In genomic region chr10:104080762-104081161, GRCh38 we compare ENCODE assay signal across 10 cellular contexts. TPM values are rescaled to one million over a fixed set of nuclear protein-coding genes. Genes with fewer than 3 reads are reported as not detected.
DNase-seq lines count a peak whose midpoint lies in the region; ATAC-seq and TF ChIP-seq lines count a peak whose summit lies in the region.
"Had no signal": no experiment of that assay in that cellular context is flagged by ENCODE, and none has a peak within 500 bp of the region (broad histone marks: within the 10 kb centered on the region; RNA-seq: fewer than 3 reads in every experiment).

No MANE protein-coding gene starts in this region.

- no peaks in the 10 kb centered on the region for H3K4me1 ChIP-seq in liver (ENCODE audit: control insufficient read depth in 4 of 4, insufficient read depth in 4 of 4, low read length in 3 of 4)

- TF ChIP-seq CTCF in WTC11 (IDR thresholded peaks at IDR 0.05) (no peak), liver (IDR thresholded peaks at IDR 0.05; ENCODE audit: low read depth, low read length, missing input control) (peak; percentile 30)

- no peaks in the 10 kb centered on the region for H3K36me3 Mint-ChIP-seq in WTC11

- H3K36me3 ChIP-seq in liver (ENCODE audit: control insufficient read depth in 4 of 4, insufficient read depth in 3 of 4, low read depth in 1 of 4, low read length in 3 of 4), result no peaks in the 10 kb centered on the region
- H3K36me3 ChIP-seq: SJSA1, thoracic aorta had no signal

- H3K4me3 ChIP-seq in liver (ENCODE audit: low read depth in 1 of 3, low read length in 3 of 3), result no peak overlapping the region
- H3K4me3 ChIP-seq: SJSA1, thoracic aorta had no signal

- H3K9me3 ChIP-seq in liver (ENCODE audit: control insufficient read depth in 4 of 4, low read length in 3 of 4), result no peaks in the 10 kb centered on the region
- H3K9me3 ChIP-seq: SJSA1, thoracic aorta had no signal

- no peaks in the 10 kb centered on the region for H3K27me3 Mint-ChIP-seq in WTC11 (ENCODE audit: low read depth)

- CTCF ChIA-PET in WTC11 (lab: Charles Lee), result interaction anchor here (1.2 to 1.5 kb wide), 3 partner anchors 11 to 53 kb away, joined by 3 to 5 read pairs (median 3); partner anchors contain the start of gene SFR1

- 32% methylated on average over 1 of the region's 1 CpG for WGBS in liver

- peak; percentile 18 for DNase-seq in EH (ENCODE audit: low read depth)
- peak; percentile 38 for DNase-seq in LoVo (ENCODE audit: low spot score)
- peak; percentile 30 for DNase-seq in WTC11 (ENCODE audit: low spot score)
- no peak for DNase-seq in HPDE6-E6E7 (ENCODE audit: extremely low spot score)
- no peak for DNase-seq in cerebellar cortex (ENCODE audit: low spot score)
- no peak for DNase-seq in G401 (ENCODE audit: low spot score)

- H3K4me1 Mint-ChIP-seq in WTC11, result peaks cover 34% of the 10 kb centered on the region

- peak; percentile 55 to 75 for TF ChIP-seq RAD21 in liver (IDR thresholded peaks at IDR 0.05)

- POLR2A ChIA-PET in WTC11 (lab: Charles Lee), result no interaction called here

- no peaks in the 10 kb centered on the region for H3K9me3 Mint-ChIP-seq in WTC11

- no peak for ATAC-seq in WTC11
- no peak for ATAC-seq in GM18498 (IDR thresholded peaks at IDR 0.05; ENCODE audit: unreplicated experiment)

- H3K27ac Mint-ChIP-seq in WTC11, result no peak overlapping the region

- no peak overlapping the region for H3K4me3 Mint-ChIP-seq in WTC11

- in situ Hi-C loops in G401 (cut with HindIII; ENCODE audit: low sequenced_read_pairs), result no loop called here

- H3K27ac ChIP-seq in liver (ENCODE audit: low read depth in 1 of 2, low read length in 2 of 2), result no peak overlapping the region
- H3K27ac ChIP-seq: SJSA1, thoracic aorta had no signal

- H3K27me3 ChIP-seq in liver (ENCODE audit: control insufficient read depth in 4 of 4, insufficient read depth in 4 of 4, low read length in 3 of 4), result no peaks in the 10 kb centered on the region
- H3K27me3 ChIP-seq: SJSA1 had no signal

- no peak overlapping the region for H3K9ac ChIP-seq in liver (ENCODE audit: low read depth in 1 of 2, low read length in 2 of 2)

TF ChIP-seq in WTC11, 78 proteins besides CTCF, POLR2A, EP300 and RAD21 (continues in another document):
- TF ChIP-seq ZNF317 (CRISPR knock-in tag; IDR thresholded peaks at IDR 0.05; ENCODE audit: borderline replicate concordance, low read depth) (no peak), ZBTB21 (CRISPR knock-in tag; IDR thresholded peaks at IDR 0.05; ENCODE audit: borderline replicate concordance) (no peak), JAZF1 (CRISPR knock-in tag; IDR thresholded peaks at IDR 0.05) (no peak), ZNF423 (CRISPR knock-in tag; IDR thresholded peaks at IDR 0.05) (no peak), ZBTB43 (CRISPR knock-in tag; IDR thresholded peaks at IDR 0.05) (no peak), ELF4 (CRISPR knock-in tag; IDR thresholded peaks at IDR 0.05; ENCODE audit: low read depth) (no peak), NR3C1 (CRISPR knock-in tag; conservative IDR thresholded peaks at IDR 0.05; ENCODE audit: low read depth) (no peak)
- TF ChIP-seq, protein P1, sequence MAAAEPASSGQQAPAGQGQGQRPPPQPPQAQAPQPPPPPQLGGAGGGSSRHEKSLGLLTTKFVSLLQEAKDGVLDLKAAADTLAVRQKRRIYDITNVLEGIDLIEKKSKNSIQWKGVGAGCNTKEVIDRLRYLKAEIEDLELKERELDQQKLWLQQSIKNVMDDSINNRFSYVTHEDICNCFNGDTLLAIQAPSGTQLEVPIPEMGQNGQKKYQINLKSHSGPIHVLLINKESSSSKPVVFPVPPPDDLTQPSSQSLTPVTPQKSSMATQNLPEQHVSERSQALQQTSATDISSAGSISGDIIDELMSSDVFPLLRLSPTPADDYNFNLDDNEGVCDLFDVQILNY (CRISPR knock-in tag; IDR thresholded peaks at IDR 0.05), result no peak

TF ChIP-seq in liver, 16 proteins besides CTCF, POLR2A, EP300 and RAD21:
- TF ChIP-seq FOXA1 (IDR thresholded peaks at IDR 0.05) (no peak), EGR1 (IDR thresholded peaks at IDR 0.05; ENCODE audit: low read depth in 2 of 2) (no peak), TAF1 (conservative IDR thresholded peaks at IDR 0.05) (no peak), SP1 (IDR thresholded peaks at IDR 0.05) (no peak), MAX (IDR thresholded peaks at IDR 0.05) (no peak), FOXA2 (IDR thresholded peaks at IDR 0.05) (no peak), HNF4A (conservative IDR thresholded peaks at IDR 0.05) (no peak), YY1 (IDR thresholded peaks at IDR 0.05) (no peak), ZBTB33 (IDR thresholded peaks at IDR 0.05) (no peak), HNF4G (IDR thresholded peaks at IDR 0.05) (no peak), JUND (IDR thresholded peaks at IDR 0.05) (no peak), NR2F2 (IDR thresholded peaks at IDR 0.05) (no peak)
- TF ChIP-seq, protein P2, sequence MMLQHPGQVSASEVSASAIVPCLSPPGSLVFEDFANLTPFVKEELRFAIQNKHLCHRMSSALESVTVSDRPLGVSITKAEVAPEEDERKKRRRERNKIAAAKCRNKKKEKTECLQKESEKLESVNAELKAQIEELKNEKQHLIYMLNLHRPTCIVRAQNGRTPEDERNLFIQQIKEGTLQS (IDR thresholded peaks at IDR 0.05), result no peak

RNA-seq across cellular contexts. Expression of gene COL17A1, which starts 4.9 kb away (rescaled TPM):
- total RNA-seq in WTC11 (2021) (0.60 to 1.5 TPM (median 1.1 TPM) in 3 replicates), liver (1 to 10 TPM in 1 of 2 donors, not detected in 1; 1.7 TPM)
- polyA plus RNA-seq in liver, result under 1 TPM in 1 of 2 donors, not detected in 1; 0.05 TPM
- 0.03 and 0.06 TPM in 2 replicates for total RNA-seq in G401 (2014; rRNA removed; shearing (Covaris generic))

RNA-seq across cellular contexts. Expression of gene SFR1, which starts 41.2 kb away (rescaled TPM):
- total RNA-seq in WTC11 (2021) (9.2 to 11.6 TPM (median 9.9 TPM) in 3 replicates), liver (1 to 10 TPM; 1.7 to 5.5 TPM)
- 1 to 10 TPM in 1 of 2 donors, under 1 TPM in 1; 0.83 to 1.5 TPM for polyA plus RNA-seq in liver
- 16.6 and 17.7 TPM in 2 replicates for total RNA-seq in G401 (2014; rRNA removed; shearing (Covaris generic))

Comparison
In these comparisons a context has a peak if more than half of its experiments do, and no peak if none do; other contexts are left out.
1. DNase-seq: peak in EH (single experiment), LoVo (single experiment) and WTC11 (single experiment); none in HPDE6-E6E7 (single experiment), cerebellar cortex (single experiment) and G401 (single experiment).